Comparison of ENCODE assay signal across 9 cellular contexts in the genomic region with DNA sequence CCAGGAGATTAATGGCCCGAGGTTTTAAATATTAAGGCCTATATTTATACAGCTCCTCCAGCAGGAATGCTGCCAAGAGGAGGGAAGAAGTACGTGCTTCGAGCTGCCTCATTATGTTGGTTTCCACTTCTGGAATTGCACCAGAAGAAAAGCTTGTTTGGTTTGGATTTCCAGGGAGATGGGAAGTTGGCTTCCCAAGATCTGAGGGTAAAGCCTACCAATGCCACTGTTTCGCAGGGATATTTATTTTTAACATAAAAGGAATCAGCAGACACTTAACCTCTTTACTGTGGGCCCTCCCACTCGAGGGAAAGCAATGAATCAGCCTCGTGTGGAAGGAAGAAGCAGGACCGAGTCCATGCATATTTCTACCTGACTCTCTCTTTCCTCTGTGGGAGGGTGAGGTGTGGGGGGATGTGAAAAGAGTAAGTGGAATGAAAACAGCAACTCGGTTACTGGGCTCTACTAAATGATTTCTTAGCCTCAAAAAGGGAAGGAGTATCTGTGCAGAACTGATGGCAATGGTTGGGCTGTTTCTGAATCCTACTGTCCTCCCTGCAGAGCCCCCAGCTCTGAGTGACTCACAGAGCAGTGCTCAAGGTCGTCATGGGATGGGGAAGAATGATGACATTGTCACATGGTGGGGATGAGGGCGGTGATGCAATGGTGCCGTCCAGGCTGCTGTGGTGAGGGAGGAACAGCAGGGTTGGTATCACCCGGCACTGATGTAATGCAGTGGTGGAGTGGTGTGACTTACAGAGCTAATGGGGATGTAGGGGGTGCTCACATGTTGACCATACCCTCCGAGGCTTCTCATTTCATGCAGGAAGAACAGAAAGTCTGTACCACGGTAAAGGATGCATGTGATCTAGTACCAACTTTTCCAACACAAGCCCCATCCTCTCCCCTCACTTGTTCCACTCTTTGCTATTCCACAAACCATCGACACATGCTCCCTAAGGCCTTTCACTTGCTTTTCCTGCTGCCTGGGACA.
A peak's percentile ranks its signal among the peaks of the same experiment; 100 is the strongest.
DNase-seq lines count a peak whose midpoint lies in the region; ATAC-seq and TF ChIP-seq lines count a peak whose summit lies in the region.
"Had no signal": no experiment of that assay in that cellular context is flagged by ENCODE, and none has a peak within 500 bp of the region (broad histone marks: within the 10 kb centered on the region; RNA-seq: fewer than 3 reads in every experiment).

No MANE protein-coding gene starts in this region.

- H3K9me3 ChIP-seq in HEK293 (ENCODE audit: control insufficient read depth, insufficient read depth, low read depth, low read length) = no peaks in the 10 kb centered on the region
- H3K9me3 ChIP-seq: psoas muscle had no signal

- no peak overlapping the region for H3K4me3 ChIP-seq in HEK293 (ENCODE audit: low read depth, low read length)
- H3K4me3 ChIP-seq: psoas muscle had no signal

- POLR2A ChIA-PET in HEK293 (lab: Yijun Ruan, JAX) = no interaction called here

- peaks cover 2% of the 10 kb centered on the region; the same call in 1 of the 2 replicates for H3K4me1 ChIP-seq in HEK293 (ENCODE audit: control insufficient read depth, insufficient read depth, low read length)
- H3K4me1 ChIP-seq: psoas muscle had no signal

- ATAC-seq in HG03442 (IDR thresholded peaks at IDR 0.05; ENCODE audit: unreplicated experiment) = no peak
- ATAC-seq in GM21526 (IDR thresholded peaks at IDR 0.05; ENCODE audit: low FRiP score, unreplicated experiment) = no peak
- no peak for ATAC-seq in GM21367 (IDR thresholded peaks at IDR 0.05; ENCODE audit: unreplicated experiment)
- ATAC-seq: psoas muscle had no signal

- no peak for TF ChIP-seq CTCF in HEK293 (tag by site-specific recombination; IDR thresholded peaks at IDR 0.05)

- CTCF ChIA-PET in HEK293 (lab: Yijun Ruan, JAX) = interaction anchor here (0.6 kb wide), 1 partner anchor 332 kb away, joined by 3 read pairs; no protein-coding TSS in a partner anchor

- H3K36me3 ChIP-seq in HEK293 (ENCODE audit: control insufficient read depth in 2 of 2, insufficient read depth in 1 of 2, low read length in 2 of 2) = no peaks in the 10 kb centered on the region

- H3K27ac ChIP-seq in HEK293 (ENCODE audit: extremely low read depth, low read depth, low read length) = peak overlapping the region; percentile 30; the same call in 1 of the 2 replicates
- H3K27ac ChIP-seq: psoas muscle had no signal

- DNase-seq in SKM-1 treated with dmso at 0.1 percent for 144 hours (lab: John Stamatoyannopoulos, UW; ENCODE audit: unreplicated experiment) (peak; percentile 89), globus pallidus (ENCODE audit: low spot score) (peak; percentile 73)
- DNase-seq in stimulated activated CD4-positive, alpha-beta T cell treated with anti-CD3 and anti-CD28 coated beads, Interleukin-4, amount 100 ng/mL, for 48 hours (ENCODE audit: low read depth in 2 of 2) = peak; percentile 18 to 21
- DNase-seq: NCI-H510A, psoas muscle had no signal

TF ChIP-seq in HEK293, 187 proteins besides CTCF, POLR2A, EP300 and RAD21 (continues in another document):
- TF ChIP-seq, protein P1, sequence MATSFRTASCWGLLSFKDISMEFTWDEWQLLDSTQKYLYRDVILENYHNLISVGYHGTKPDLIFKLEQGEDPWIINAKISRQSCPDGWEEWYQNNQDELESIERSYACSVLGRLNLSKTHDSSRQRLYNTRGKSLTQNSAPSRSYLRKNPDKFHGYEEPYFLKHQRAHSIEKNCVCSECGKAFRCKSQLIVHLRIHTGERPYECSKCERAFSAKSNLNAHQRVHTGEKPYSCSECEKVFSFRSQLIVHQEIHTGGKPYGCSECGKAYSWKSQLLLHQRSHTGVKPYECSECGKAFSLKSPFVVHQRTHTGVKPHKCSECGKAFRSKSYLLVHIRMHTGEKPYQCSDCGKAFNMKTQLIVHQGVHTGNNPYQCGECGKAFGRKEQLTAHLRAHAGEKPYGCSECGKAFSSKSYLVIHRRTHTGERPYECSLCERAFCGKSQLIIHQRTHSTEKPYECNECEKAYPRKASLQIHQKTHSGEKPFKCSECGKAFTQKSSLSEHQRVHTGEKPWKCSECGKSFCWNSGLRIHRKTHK (tag by site-specific recombination; IDR thresholded peaks at IDR 0.05) = peak; percentile 13; the same call in 1 of the 2 replicates
- TF ChIP-seq, protein P2, sequence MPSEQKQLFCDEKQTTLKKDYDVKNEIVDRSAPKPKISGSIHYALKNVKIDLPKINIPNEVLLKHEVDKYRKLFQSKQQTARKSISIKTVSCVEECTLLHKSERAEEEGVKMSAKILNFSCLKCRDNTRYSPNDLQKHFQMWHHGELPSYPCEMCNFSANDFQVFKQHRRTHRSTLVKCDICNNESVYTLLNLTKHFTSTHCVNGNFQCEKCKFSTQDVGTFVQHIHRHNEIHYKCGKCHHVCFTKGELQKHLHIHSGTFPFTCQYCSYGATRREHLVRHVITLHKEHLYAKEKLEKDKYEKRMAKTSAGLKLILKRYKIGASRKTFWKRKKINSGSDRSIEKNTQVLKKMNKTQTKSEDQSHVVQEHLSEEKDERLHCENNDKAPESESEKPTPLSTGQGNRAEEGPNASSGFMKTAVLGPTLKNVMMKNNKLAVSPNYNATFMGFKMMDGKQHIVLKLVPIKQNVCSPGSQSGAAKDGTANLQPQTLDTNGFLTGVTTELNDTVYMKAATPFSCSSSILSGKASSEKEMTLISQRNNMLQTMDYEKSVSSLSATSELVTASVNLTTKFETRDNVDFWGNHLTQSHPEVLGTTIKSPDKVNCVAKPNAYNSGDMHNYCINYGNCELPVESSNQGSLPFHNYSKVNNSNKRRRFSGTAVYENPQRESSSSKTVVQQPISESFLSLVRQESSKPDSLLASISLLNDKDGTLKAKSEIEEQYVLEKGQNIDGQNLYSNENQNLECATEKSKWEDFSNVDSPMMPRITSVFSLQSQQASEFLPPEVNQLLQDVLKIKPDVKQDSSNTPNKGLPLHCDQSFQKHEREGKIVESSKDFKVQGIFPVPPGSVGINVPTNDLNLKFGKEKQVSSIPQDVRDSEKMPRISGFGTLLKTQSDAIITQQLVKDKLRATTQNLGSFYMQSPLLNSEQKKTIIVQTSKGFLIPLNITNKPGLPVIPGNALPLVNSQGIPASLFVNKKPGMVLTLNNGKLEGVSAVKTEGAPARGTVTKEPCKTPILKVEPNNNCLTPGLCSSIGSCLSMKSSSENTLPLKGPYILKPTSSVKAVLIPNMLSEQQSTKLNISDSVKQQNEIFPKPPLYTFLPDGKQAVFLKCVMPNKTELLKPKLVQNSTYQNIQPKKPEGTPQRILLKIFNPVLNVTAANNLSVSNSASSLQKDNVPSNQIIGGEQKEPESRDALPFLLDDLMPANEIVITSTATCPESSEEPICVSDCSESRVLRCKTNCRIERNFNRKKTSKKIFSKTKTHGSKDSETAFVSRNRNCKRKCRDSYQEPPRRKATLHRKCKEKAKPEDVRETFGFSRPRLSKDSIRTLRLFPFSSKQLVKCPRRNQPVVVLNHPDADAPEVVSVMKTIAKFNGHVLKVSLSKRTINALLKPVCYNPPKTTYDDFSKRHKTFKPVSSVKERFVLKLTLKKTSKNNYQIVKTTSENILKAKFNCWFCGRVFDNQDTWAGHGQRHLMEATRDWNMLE (tag by site-specific recombination; conservative IDR thresholded peaks at IDR 0.05; ENCODE audit: low read depth) = peak; percentile 55
- TF ChIP-seq, protein P3, sequence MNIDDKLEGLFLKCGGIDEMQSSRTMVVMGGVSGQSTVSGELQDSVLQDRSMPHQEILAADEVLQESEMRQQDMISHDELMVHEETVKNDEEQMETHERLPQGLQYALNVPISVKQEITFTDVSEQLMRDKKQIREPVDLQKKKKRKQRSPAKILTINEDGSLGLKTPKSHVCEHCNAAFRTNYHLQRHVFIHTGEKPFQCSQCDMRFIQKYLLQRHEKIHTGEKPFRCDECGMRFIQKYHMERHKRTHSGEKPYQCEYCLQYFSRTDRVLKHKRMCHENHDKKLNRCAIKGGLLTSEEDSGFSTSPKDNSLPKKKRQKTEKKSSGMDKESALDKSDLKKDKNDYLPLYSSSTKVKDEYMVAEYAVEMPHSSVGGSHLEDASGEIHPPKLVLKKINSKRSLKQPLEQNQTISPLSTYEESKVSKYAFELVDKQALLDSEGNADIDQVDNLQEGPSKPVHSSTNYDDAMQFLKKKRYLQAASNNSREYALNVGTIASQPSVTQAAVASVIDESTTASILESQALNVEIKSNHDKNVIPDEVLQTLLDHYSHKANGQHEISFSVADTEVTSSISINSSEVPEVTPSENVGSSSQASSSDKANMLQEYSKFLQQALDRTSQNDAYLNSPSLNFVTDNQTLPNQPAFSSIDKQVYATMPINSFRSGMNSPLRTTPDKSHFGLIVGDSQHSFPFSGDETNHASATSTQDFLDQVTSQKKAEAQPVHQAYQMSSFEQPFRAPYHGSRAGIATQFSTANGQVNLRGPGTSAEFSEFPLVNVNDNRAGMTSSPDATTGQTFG (tag by site-specific recombination; IDR thresholded peaks at IDR 0.05; ENCODE audit: borderline replicate concordance) = no peak
- TF ChIP-seq ZNF341 (tag by site-specific recombination; IDR thresholded peaks at IDR 0.05; ENCODE audit: low read depth) (peak; percentile 69), ZNF223 (tag by site-specific recombination; IDR thresholded peaks at IDR 0.05) (no peak)
- TF ChIP-seq, protein P4, sequence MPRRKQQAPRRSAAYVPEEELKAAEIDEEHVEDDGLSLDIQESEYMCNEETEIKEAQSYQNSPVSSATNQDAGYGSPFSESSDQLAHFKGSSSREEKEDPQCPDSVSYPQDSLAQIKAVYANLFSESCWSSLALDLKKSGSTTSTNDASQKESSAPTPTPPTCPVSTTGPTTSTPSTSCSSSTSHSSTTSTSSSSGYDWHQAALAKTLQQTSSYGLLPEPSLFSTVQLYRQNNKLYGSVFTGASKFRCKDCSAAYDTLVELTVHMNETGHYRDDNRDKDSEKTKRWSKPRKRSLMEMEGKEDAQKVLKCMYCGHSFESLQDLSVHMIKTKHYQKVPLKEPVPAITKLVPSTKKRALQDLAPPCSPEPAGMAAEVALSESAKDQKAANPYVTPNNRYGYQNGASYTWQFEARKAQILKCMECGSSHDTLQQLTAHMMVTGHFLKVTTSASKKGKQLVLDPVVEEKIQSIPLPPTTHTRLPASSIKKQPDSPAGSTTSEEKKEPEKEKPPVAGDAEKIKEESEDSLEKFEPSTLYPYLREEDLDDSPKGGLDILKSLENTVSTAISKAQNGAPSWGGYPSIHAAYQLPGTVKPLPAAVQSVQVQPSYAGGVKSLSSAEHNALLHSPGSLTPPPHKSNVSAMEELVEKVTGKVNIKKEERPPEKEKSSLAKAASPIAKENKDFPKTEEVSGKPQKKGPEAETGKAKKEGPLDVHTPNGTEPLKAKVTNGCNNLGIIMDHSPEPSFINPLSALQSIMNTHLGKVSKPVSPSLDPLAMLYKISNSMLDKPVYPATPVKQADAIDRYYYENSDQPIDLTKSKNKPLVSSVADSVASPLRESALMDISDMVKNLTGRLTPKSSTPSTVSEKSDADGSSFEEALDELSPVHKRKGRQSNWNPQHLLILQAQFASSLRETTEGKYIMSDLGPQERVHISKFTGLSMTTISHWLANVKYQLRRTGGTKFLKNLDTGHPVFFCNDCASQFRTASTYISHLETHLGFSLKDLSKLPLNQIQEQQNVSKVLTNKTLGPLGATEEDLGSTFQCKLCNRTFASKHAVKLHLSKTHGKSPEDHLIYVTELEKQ (tag by site-specific recombination; IDR thresholded peaks at IDR 0.05; ENCODE audit: borderline replicate concordance) = peak; percentile 82; the same call in 1 of the 2 replicates

Comparison
In these comparisons a context has a peak if more than half of its experiments do, and no peak if none do; other contexts are left out.
1. DNase-seq: peak in every context shown above with its lines; median percentile 89 in SKM-1 treated with dmso at 0.1 percent for 144 hours; 73 in globus pallidus; 20 in stimulated activated CD4-positive, alpha-beta T cell treated with anti-CD3 and anti-CD28 coated beads, Interleukin-4, amount 100 ng/mL, for 48 hours.